8 cellular contexts compared by ENCODE assay signal in the genomic region with DNA sequence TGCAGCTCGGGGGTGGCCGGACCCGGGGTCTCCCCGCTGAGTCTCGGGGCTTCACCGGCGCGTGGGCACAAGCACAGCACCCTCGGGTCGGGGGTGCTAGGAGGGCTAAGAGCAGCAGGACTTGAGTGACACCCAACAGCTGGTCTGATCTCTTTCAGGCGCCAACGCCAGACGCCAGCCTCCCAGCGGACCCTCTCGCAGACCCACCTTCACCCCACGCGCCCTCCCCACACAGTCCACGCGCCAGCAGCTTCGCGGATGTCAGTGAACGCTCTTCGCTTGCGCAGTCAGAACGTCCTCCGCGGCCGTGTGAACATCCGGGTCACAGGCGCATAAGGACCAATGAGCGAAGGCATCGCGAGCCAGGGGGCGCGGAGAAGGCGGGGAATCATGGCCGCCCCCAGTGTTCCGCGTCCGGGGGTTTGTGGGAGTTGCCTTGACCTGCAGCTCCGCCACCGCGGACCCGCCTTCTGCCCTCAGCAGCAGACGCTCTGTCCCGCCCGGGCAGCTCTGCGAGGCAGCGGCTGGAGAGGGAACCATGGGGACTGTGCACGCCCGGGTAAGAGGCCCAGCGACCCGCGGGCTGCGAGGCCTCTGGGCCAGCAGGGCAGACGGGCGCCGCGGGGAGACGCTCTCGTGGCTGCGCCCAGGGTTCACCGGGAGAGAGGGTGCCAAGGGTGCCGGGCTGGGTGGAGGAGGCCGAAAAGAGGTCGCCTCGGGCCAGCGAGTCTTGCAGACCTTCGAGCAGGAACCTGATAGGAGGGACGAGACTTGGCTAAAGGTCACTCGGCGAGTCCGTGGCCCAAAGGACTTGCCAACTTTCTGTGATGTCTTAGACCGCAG. TPM values are rescaled to one million over a fixed set of nuclear protein-coding genes. Genes with fewer than 3 reads are reported as not detected.
DNase-seq lines count a peak whose midpoint lies in the region; ATAC-seq and TF ChIP-seq lines count a peak whose summit lies in the region.

A gene (plus strand): TSS at position 403 of the 843 bp plus-strand sequence. CDS start 136 bp downstream, at position 539.

- H3K4me3 ChIP-seq in CD8-positive, alpha-beta T cell (ENCODE audit: low read depth, low read length): peak within 1 kb of the TSS; percentile 86
- H3K4me3 ChIP-seq in HL-60 (replicated peaks; ENCODE audit: insufficient read depth, low read length): peak within 1 kb of the TSS; percentile 93

- H3K27ac Mint-ChIP-seq in CD8-positive, alpha-beta T cell: peak within 1 kb of the TSS; percentile 93
- H3K27ac Mint-ChIP-seq in effector memory CD8-positive, alpha-beta T cell: peak within 1 kb of the TSS; percentile 95 to 96
- peak within 1 kb of the TSS; percentile 84 for H3K27ac Mint-ChIP-seq in memory B cell

- POLR2A ChIA-PET in CD8-positive, alpha-beta T cell (lab: Charles Lee): interaction anchor here (0.7 to 1.4 kb wide), 5 partner anchors 14 to 1208 kb away, joined by 3 read pairs; a partner anchor contains a TSS

- TF ChIP-seq CTCF in CD8-positive, alpha-beta T cell (IDR thresholded peaks at IDR 0.05): no peak
- TF ChIP-seq CTCF in HL-60 (IDR thresholded peaks at IDR 0.05; ENCODE audit: insufficient read depth, low read length): no peak

- ATAC-seq in CD8-positive, alpha-beta T cell: peak; percentile 98
- ATAC-seq in GM19452 (IDR thresholded peaks at IDR 0.05; ENCODE audit: unreplicated experiment) (peak; percentile 92), memory B cell (ENCODE audit: low read depth) (peak; percentile 90)
- peak; percentile 95 for ATAC-seq in effector memory CD8-positive, alpha-beta T cell (replicated peaks)

- intact Hi-C loops in CD8-positive, alpha-beta T cell (cut with DNase I, micrococcal nuclease): loop anchor here (1.0 to 10.0 kb wide), 9 partner anchors 32 to 1210 kb away; a partner anchor contains a TSS

- DNase-seq in CD8-positive, alpha-beta T cell: peak; percentile 82 to 93 (median 91)
- DNase-seq in HL-60 (ENCODE audit: low read depth in 1 of 2, low spot score in 1 of 2): peak; percentile 93 to 95
- peak; percentile 92 to 94 for DNase-seq in NOMO-1 (lab: John Stamatoyannopoulos, UW; ENCODE audit: unreplicated experiment in 2 of 2)
- DNase-seq in activated CD8-positive, alpha-beta memory T cell treated with anti-CD3 and anti-CD28 coated beads for 4 hours (ENCODE audit: low read depth in 2 of 2): peak; percentile 80 to 82
- DNase-seq in effector memory CD8-positive, alpha-beta T cell: peak; percentile 90 to 91 (median 91)
- DNase-seq in memory B cell (ENCODE audit: low spot score in 2 of 2): peak; percentile 78 to 84
- peak; percentile 76 for DNase-seq in stimulated activated CD8-positive, alpha-beta memory T cell treated with anti-CD3 and anti-CD28 coated beads, Interleukin-12 subunit alpha, Interleukin-12 subunit beta, amount 100 ng/mL, for 24 hours (ENCODE audit: extremely low read depth)

- peaks cover 22% of the 10 kb centered on the region for H3K4me1 ChIP-seq in CD8-positive, alpha-beta T cell (ENCODE audit: insufficient read depth, low read length)

- H3K9me3 Mint-ChIP-seq in CD8-positive, alpha-beta T cell: no peaks in the 10 kb centered on the region
- no peaks in the 10 kb centered on the region for H3K9me3 Mint-ChIP-seq in effector memory CD8-positive, alpha-beta T cell
- H3K9me3 Mint-ChIP-seq in memory B cell: no peaks in the 10 kb centered on the region

- no peaks in the 10 kb centered on the region for H3K9me3 ChIP-seq in CD8-positive, alpha-beta T cell (ENCODE audit: low read length)

- H3K4me1 Mint-ChIP-seq in CD8-positive, alpha-beta T cell (ENCODE audit: low read depth): peaks cover 44% of the 10 kb centered on the region
- H3K4me1 Mint-ChIP-seq in effector memory CD8-positive, alpha-beta T cell (ENCODE audit: low read depth in 2 of 2): peaks cover 32 to 34% of the 10 kb centered on the region in 2 donors
- H3K4me1 Mint-ChIP-seq in memory B cell: peaks cover 24% of the 10 kb centered on the region

- H3K27me3 ChIP-seq in CD8-positive, alpha-beta T cell (ENCODE audit: insufficient read depth, low read length): no peaks in the 10 kb centered on the region
- H3K27me3 ChIP-seq in HL-60 (ENCODE audit: insufficient read depth, poor library complexity, severe bottlenecking): no peaks in the 10 kb centered on the region

- peak within 1 kb of the TSS; percentile 89 for H3K27ac ChIP-seq in CD8-positive, alpha-beta T cell (ENCODE audit: low read depth, low read length)
- H3K27ac ChIP-seq in HL-60 (replicated peaks): peak within 1 kb of the TSS; percentile 92

- H3K36me3 ChIP-seq in CD8-positive, alpha-beta T cell (ENCODE audit: insufficient read depth, low read length): no peaks in the 10 kb centered on the region

- CTCF ChIA-PET in CD8-positive, alpha-beta T cell (lab: Charles Lee): interaction anchor here (1.0 to 1.7 kb wide), 3 partner anchors 9 to 38 kb away, joined by 5 to 12 read pairs (median 9); no protein-coding TSS in a partner anchor

- H3K4me3 Mint-ChIP-seq in CD8-positive, alpha-beta T cell: peak within 1 kb of the TSS; percentile 97
- H3K4me3 Mint-ChIP-seq in effector memory CD8-positive, alpha-beta T cell: peak within 1 kb of the TSS; percentile 90 to 95
- peak within 1 kb of the TSS; percentile 94 for H3K4me3 Mint-ChIP-seq in memory B cell

- peaks cover 22% of the 10 kb centered on the region for H3K36me3 Mint-ChIP-seq in CD8-positive, alpha-beta T cell
- peaks cover 13% of the 10 kb centered on the region for H3K36me3 Mint-ChIP-seq in effector memory CD8-positive, alpha-beta T cell (ENCODE audit: insufficient read depth)
- peaks cover 4% of the 10 kb centered on the region for H3K36me3 Mint-ChIP-seq in memory B cell

- peaks cover 10% of the 10 kb centered on the region for H3K27me3 Mint-ChIP-seq in CD8-positive, alpha-beta T cell (ENCODE audit: low read depth)
- peaks cover 11 to 14% of the 10 kb centered on the region in 2 donors for H3K27me3 Mint-ChIP-seq in effector memory CD8-positive, alpha-beta T cell
- no peaks in the 10 kb centered on the region for H3K27me3 Mint-ChIP-seq in memory B cell

RNA-seq across cellular contexts. Expression of the gene that starts here (rescaled TPM):
- total RNA-seq in CD8-positive, alpha-beta T cell: 10 to 100 TPM; 20.7 to 24.9 TPM

Comparison
In these comparisons a context has a peak if more than half of its experiments do, and no peak if none do; other contexts are left out.
1. Peak in every context shown above with its lines: DNase-seq, ATAC-seq, H3K4me3 ChIP-seq and H3K27ac ChIP-seq.